In the genomic region with DNA sequence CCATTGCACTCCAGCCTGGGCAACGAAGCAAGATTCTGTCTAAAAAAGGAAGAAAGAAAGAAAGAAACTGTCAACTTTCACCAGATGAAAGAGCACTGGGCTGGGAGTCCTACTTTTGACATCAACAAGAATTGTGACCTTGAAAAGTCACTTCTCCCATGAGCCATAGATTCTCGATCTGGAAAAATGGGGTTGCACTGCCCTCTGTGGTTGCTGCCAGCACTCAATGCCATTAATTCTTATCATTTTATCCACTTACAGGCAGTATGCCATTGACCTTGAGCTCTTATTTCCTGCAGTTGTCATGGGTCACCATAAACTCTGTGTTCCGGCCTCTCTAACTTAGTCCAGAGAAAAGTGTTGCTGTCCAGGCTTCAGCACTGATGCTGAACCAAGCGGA, we compare ENCODE assay signal across 12 cellular contexts.
A peak's percentile ranks its signal among the peaks of the same experiment; 100 is the strongest.
DNase-seq lines count a peak whose midpoint lies in the region; ATAC-seq and TF ChIP-seq lines count a peak whose summit lies in the region.
"Had no signal": no experiment of that assay in that cellular context is flagged by ENCODE, and none has a peak within 500 bp of the region (broad histone marks: within the 10 kb centered on the region; RNA-seq: fewer than 3 reads in every experiment).

No MANE protein-coding gene starts in this region.

- no peak overlapping the region for H3K23ac ChIP-seq in mesendoderm (ENCODE audit: low read length)

- H3K79me1 ChIP-seq in mesendoderm (ENCODE audit: low read length): no peaks in the 10 kb centered on the region

- H2BK15ac ChIP-seq in mesendoderm (replicated peaks; ENCODE audit: low read depth): no peak overlapping the region

- ATAC-seq in activated naive CD8-positive, alpha-beta T cell treated with anti-CD3 and anti-CD28 coated beads, Interleukin-2, amount 50 U/mL, for 24 hours: no peak
- ATAC-seq: left lung had no signal

- H3K36me3 Mint-ChIP-seq in endodermal cell (ENCODE audit: low read depth): peaks cover 18% of the 10 kb centered on the region
- no peaks in the 10 kb centered on the region for H3K36me3 Mint-ChIP-seq in activated naive CD8-positive, alpha-beta T cell treated with anti-CD3 and anti-CD28 coated beads, Interleukin-2, amount 50 U/mL, for 24 hours (ENCODE audit: low read depth)

- H3K56ac ChIP-seq in mesendoderm (ENCODE audit: low read length): no peak overlapping the region

- no peak overlapping the region for H2BK120ac ChIP-seq in mesendoderm (ENCODE audit: low read depth, low read length)

- no peak overlapping the region for H2BK5ac ChIP-seq in mesendoderm (ENCODE audit: low read length)

- no peak overlapping the region for H3K4me3 ChIP-seq in endodermal cell (ENCODE audit: low read length)
- H3K4me3 ChIP-seq in mesendoderm (ENCODE audit: low read length): no peak overlapping the region
- H3K4me3 ChIP-seq: left lung had no signal

- peaks cover 25% of the 10 kb centered on the region for H3K36me3 ChIP-seq in endodermal cell (ENCODE audit: control insufficient read depth, insufficient read depth, low read length)
- H3K36me3 ChIP-seq in mesendoderm (ENCODE audit: control insufficient read depth, insufficient read depth, low read length): no peaks in the 10 kb centered on the region
- H3K36me3 ChIP-seq: left lung had no signal

- H3K4me1 ChIP-seq in endodermal cell (ENCODE audit: control insufficient read depth, insufficient read depth, low read length) (no peaks in the 10 kb centered on the region), mesendoderm (ENCODE audit: control insufficient read depth, low read depth, low read length) (no peaks in the 10 kb centered on the region)
- H3K4me1 ChIP-seq: left lung had no signal

- H4K5ac ChIP-seq in mesendoderm (ENCODE audit: low read length): no peak overlapping the region

- no peak overlapping the region for H3K4ac ChIP-seq in mesendoderm (ENCODE audit: low read depth, low read length)

- no peak overlapping the region for H3K4me3 Mint-ChIP-seq in endodermal cell
- no peak overlapping the region for H3K4me3 Mint-ChIP-seq in activated naive CD8-positive, alpha-beta T cell treated with anti-CD3 and anti-CD28 coated beads, Interleukin-2, amount 50 U/mL, for 24 hours

- peaks cover 2% of the 10 kb centered on the region for H3K27me3 Mint-ChIP-seq in endodermal cell (ENCODE audit: insufficient read depth)
- H3K27me3 Mint-ChIP-seq in activated naive CD8-positive, alpha-beta T cell treated with anti-CD3 and anti-CD28 coated beads, Interleukin-2, amount 50 U/mL, for 24 hours: peaks cover under 1% of the 10 kb centered on the region

- H3K27me3 ChIP-seq in endodermal cell (ENCODE audit: control insufficient read depth, insufficient read depth, low read length, poor library complexity, severe bottlenecking) (no peaks in the 10 kb centered on the region), mesendoderm (ENCODE audit: insufficient read depth, low read length, poor library complexity) (no peaks in the 10 kb centered on the region)
- H3K27me3 ChIP-seq: left lung had no signal

- no peak overlapping the region for H3K18ac ChIP-seq in mesendoderm (ENCODE audit: low read length)

- H3K4me1 Mint-ChIP-seq in endodermal cell: peaks cover 2% of the 10 kb centered on the region
- no peaks in the 10 kb centered on the region for H3K4me1 Mint-ChIP-seq in activated naive CD8-positive, alpha-beta T cell treated with anti-CD3 and anti-CD28 coated beads, Interleukin-2, amount 50 U/mL, for 24 hours

- DNase-seq in M059J (ENCODE audit: low read depth) (peak; percentile 19), endodermal cell (peak; percentile 69), mesendoderm (peak; percentile 37), NCI-H2196 (lab: John Stamatoyannopoulos, UW; ENCODE audit: unreplicated experiment) (no peak), NCI-H510A treated with DMSO at 0.1 percent for 48 hours (lab: John Stamatoyannopoulos, UW) (no peak)
- DNase-seq in activated naive CD8-positive, alpha-beta T cell treated with anti-CD3 and anti-CD28 coated beads, Interleukin-2, amount 50 U/mL, for 24 hours: no peak
- no peak for DNase-seq in stimulated activated CD4-positive, alpha-beta T cell treated with anti-CD3 and anti-CD28 coated beads, Interleukin-2, amount 100 ng/mL, for 24 hours
- DNase-seq: activated CD8-positive, alpha-beta memory T cell treated with anti-CD3 and anti-CD28 coated beads for 24 hours; KBM-7; left lung; NCI-H446 treated with DMSO at 0.1 percent for 48 hours had no signal

- H2AK5ac ChIP-seq in mesendoderm (ENCODE audit: low read length): no peak overlapping the region

- 91 to 93% methylated on average over 3 to 4 of the region's 4 CpGs for WGBS in endodermal cell (ENCODE audit: insufficient coverage in 1 of 2, insufficient read length in 1 of 2), 2 experiments
- no CpG with 5 or more reads among the region's 4 CpGs for WGBS in mesendoderm (ENCODE audit: extremely low coverage, insufficient coverage, low lambda C conversion rate)

- H3K9me3 Mint-ChIP-seq in endodermal cell: peaks cover 4% of the 10 kb centered on the region
- H3K9me3 Mint-ChIP-seq in activated naive CD8-positive, alpha-beta T cell treated with anti-CD3 and anti-CD28 coated beads, Interleukin-2, amount 50 U/mL, for 24 hours: no peaks in the 10 kb centered on the region

- H3K9ac ChIP-seq in endodermal cell (ENCODE audit: extremely low read depth, low read length, poor library complexity, severe bottlenecking): no peak overlapping the region
- H3K9ac ChIP-seq in mesendoderm (ENCODE audit: low read length): no peak overlapping the region

- H3K79me2 ChIP-seq in mesendoderm (ENCODE audit: control insufficient read depth, insufficient read depth, low read length): no peaks in the 10 kb centered on the region

- no peak overlapping the region for H3K27ac Mint-ChIP-seq in endodermal cell
- H3K27ac Mint-ChIP-seq in activated naive CD8-positive, alpha-beta T cell treated with anti-CD3 and anti-CD28 coated beads, Interleukin-2, amount 50 U/mL, for 24 hours: no peak overlapping the region

- H4K8ac ChIP-seq in mesendoderm (ENCODE audit: low read depth, low read length): no peak overlapping the region

- TF ChIP-seq CTCF in C4-2B (conservative IDR thresholded peaks at IDR 0.05) (peak; percentile 12), endodermal cell (conservative IDR thresholded peaks at IDR 0.05) (peak; percentile 69)

- peaks cover 10% of the 10 kb centered on the region for H3K9me3 ChIP-seq in endodermal cell (ENCODE audit: control insufficient read depth, low read length)
- H3K9me3 ChIP-seq: left lung had no signal

- no peak overlapping the region for H3K4me2 ChIP-seq in mesendoderm (ENCODE audit: low read length)

- no peak overlapping the region for H3K27ac ChIP-seq in C4-2B
- no peak overlapping the region for H3K27ac ChIP-seq in endodermal cell (ENCODE audit: low read depth, low read length)
- H3K27ac ChIP-seq in mesendoderm (ENCODE audit: low read depth, low read length): no peak overlapping the region
- H3K27ac ChIP-seq: left lung had no signal

Comparison
In these comparisons a context has a peak if more than half of its experiments do, and no peak if none do; other contexts are left out.
1. DNase-seq: peak in M059J (single experiment), endodermal cell (single experiment) and mesendoderm (single experiment); none in activated naive CD8-positive, alpha-beta T cell treated with anti-CD3 and anti-CD28 coated beads, Interleukin-2, amount 50 U/mL, for 24 hours (single experiment), stimulated activated CD4-positive, alpha-beta T cell treated with anti-CD3 and anti-CD28 coated beads, Interleukin-2, amount 100 ng/mL, for 24 hours (0 of 2), NCI-H2196 (single experiment) and NCI-H510A treated with DMSO at 0.1 percent for 48 hours (single experiment).